ENCODE assay signal across 8 cellular contexts in the genomic region with DNA sequence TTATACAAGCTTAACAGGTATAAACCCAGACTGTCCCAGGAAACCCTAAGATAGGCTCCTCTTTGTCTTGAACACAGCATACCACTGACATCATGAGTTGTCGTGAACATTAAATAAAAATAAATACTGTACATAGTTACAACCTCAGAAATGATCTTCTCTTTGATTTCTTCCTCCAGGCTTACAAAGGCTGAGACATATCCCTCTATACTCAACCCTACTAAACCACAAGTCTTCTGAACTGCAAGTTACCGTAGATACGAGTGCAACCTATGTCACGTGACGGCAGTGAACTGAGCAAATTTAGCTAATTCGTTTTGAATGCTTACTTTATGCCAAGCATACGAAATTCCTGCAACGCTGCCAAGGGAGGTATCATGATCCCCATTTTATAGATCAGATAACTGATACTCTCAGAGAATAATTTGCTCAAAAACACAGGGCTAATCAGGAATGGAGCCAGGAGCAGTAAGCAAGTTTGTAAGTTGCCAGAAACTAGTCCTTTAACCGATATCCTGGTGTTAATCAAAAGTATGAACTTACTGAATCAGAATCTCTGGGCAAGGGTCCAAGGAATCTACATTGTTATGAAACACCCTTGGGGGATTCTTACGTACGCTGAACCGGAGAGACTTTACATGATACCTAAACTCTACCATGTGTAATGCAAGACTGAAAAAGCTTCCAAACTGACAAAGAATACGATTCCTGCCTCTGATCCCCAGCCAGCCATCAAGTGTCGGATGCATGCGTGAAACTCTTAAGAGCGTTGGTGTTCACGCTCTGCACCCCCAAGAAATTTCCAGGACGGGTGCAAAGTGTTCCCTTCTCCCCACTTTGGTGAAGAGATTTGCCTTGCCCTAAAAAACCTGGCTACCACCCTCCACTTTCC.
A peak's percentile ranks its signal among the peaks of the same experiment; 100 is the strongest.
DNase-seq lines count a peak whose midpoint lies in the region; ATAC-seq and TF ChIP-seq lines count a peak whose summit lies in the region.

No MANE protein-coding gene starts in this region.

- H3K4me1 Mint-ChIP-seq in activated CD8-positive, alpha-beta memory T cell treated with anti-CD3 and anti-CD28 coated beads, Interleukin-2, amount 10 ng/mL, durations not matched to agents 7 days and 5 days, result peaks cover 94% of the 10 kb centered on the region
- H3K4me1 Mint-ChIP-seq in activated CD4-positive, alpha-beta memory T cell treated with anti-CD3 and anti-CD28 coated beads for 36 hours (ENCODE audit: low read depth), result peaks cover 95% of the 10 kb centered on the region

- TF ChIP-seq POLR2A in vagina (IDR thresholded peaks at IDR 0.05), result no peak

- CTCF ChIA-PET in activated CD8-positive, alpha-beta memory T cell treated with anti-CD3 and anti-CD28 coated beads, Interleukin-2, amount 10 ng/mL, durations not matched to agents 7 days and 5 days (lab: Charles Lee), result interaction anchor here (1.0 to 1.6 kb wide), 3 partner anchors 8 to 85 kb away, joined by 3 to 5 read pairs (median 5); no protein-coding TSS in a partner anchor
- CTCF ChIA-PET in activated CD4-positive, alpha-beta memory T cell treated with anti-CD3 and anti-CD28 coated beads for 36 hours (lab: Charles Lee), result no interaction called here

- H3K9me3 ChIP-seq in vagina, result no peaks in the 10 kb centered on the region

- H3K4me3 Mint-ChIP-seq in activated CD8-positive, alpha-beta memory T cell treated with anti-CD3 and anti-CD28 coated beads, Interleukin-2, amount 10 ng/mL, durations not matched to agents 7 days and 5 days, result no peak overlapping the region
- peak overlapping the region; percentile 48 for H3K4me3 Mint-ChIP-seq in activated CD4-positive, alpha-beta memory T cell treated with anti-CD3 and anti-CD28 coated beads for 36 hours

- H3K27me3 Mint-ChIP-seq in activated CD8-positive, alpha-beta memory T cell treated with anti-CD3 and anti-CD28 coated beads, Interleukin-2, amount 10 ng/mL, durations not matched to agents 7 days and 5 days, result no peaks in the 10 kb centered on the region
- H3K27me3 Mint-ChIP-seq in activated CD4-positive, alpha-beta memory T cell treated with anti-CD3 and anti-CD28 coated beads for 36 hours, result no peaks in the 10 kb centered on the region

- H3K4me3 ChIP-seq in vagina, result no peak overlapping the region

- H3K36me3 Mint-ChIP-seq in activated CD8-positive, alpha-beta memory T cell treated with anti-CD3 and anti-CD28 coated beads, Interleukin-2, amount 10 ng/mL, durations not matched to agents 7 days and 5 days, result peaks cover 21% of the 10 kb centered on the region
- H3K36me3 Mint-ChIP-seq in activated CD4-positive, alpha-beta memory T cell treated with anti-CD3 and anti-CD28 coated beads for 36 hours, result no peaks in the 10 kb centered on the region

- peak; percentile 72 for ATAC-seq in activated CD8-positive, alpha-beta memory T cell treated with anti-CD3 and anti-CD28 coated beads, Interleukin-2, amount 10 ng/mL, durations not matched to agents 7 days and 5 days
- no peak for ATAC-seq in HG02571 (IDR thresholded peaks at IDR 0.05; ENCODE audit: unreplicated experiment)
- no peak for ATAC-seq in Right ventricle myocardium inferior

- no peak for TF ChIP-seq CTCF in vagina (IDR thresholded peaks at IDR 0.05)

- H3K4me1 ChIP-seq in vagina, result peaks cover 80% of the 10 kb centered on the region

- POLR2A ChIA-PET in activated CD4-positive, alpha-beta memory T cell treated with anti-CD3 and anti-CD28 coated beads for 36 hours (lab: Charles Lee), result interaction anchor here (0.8 to 1.4 kb wide), 2 partner anchors 18 to 52 kb away, joined by 3 to 5 read pairs; no protein-coding TSS in a partner anchor

- no peaks in the 10 kb centered on the region for H3K27me3 ChIP-seq in vagina

- peak; percentile 79 for DNase-seq in activated CD8-positive, alpha-beta memory T cell treated with anti-CD3 and anti-CD28 coated beads, Interleukin-2, amount 10 ng/mL, durations not matched to agents 7 days and 5 days
- no peak for DNase-seq in activated CD8-positive, alpha-beta memory T cell treated with anti-CD3 and anti-CD28 coated beads, Interleukin-2, amount 50 U/mL, for 48 hours
- DNase-seq in activated CD4-positive, alpha-beta memory T cell treated with anti-CD3 and anti-CD28 coated beads for 36 hours, result peak; percentile 72
- DNase-seq in fibroblast of the conjunctiva (ENCODE audit: low read depth), result peak; percentile 96
- peak; percentile 80 for DNase-seq in stromal cell of bone marrow (ENCODE audit: low read depth)
- no peak for DNase-seq in vagina (ENCODE audit: extremely low spot score in 2 of 2)
- no peak for DNase-seq in Right ventricle myocardium inferior (ENCODE audit: missing footprints)

- no peaks in the 10 kb centered on the region for H3K36me3 ChIP-seq in vagina

- H3K27ac Mint-ChIP-seq in activated CD8-positive, alpha-beta memory T cell treated with anti-CD3 and anti-CD28 coated beads, Interleukin-2, amount 10 ng/mL, durations not matched to agents 7 days and 5 days, result peak overlapping the region; percentile 76
- peak overlapping the region; percentile 83 for H3K27ac Mint-ChIP-seq in activated CD4-positive, alpha-beta memory T cell treated with anti-CD3 and anti-CD28 coated beads for 36 hours

- intact Hi-C loops in activated CD4-positive, alpha-beta memory T cell treated with anti-CD3 and anti-CD28 coated beads for 36 hours (cut with micrococcal nuclease), result loop anchor here (2.0 to 10.0 kb wide), 3 partner anchors 52 to 150 kb away; no protein-coding TSS in a partner anchor
- intact Hi-C loops in vagina (cut with DNase I), result no loop called here
- intact Hi-C loops in Right ventricle myocardium inferior (cut with DNase I), result no loop called here

- H3K9me3 Mint-ChIP-seq in activated CD8-positive, alpha-beta memory T cell treated with anti-CD3 and anti-CD28 coated beads, Interleukin-2, amount 10 ng/mL, durations not matched to agents 7 days and 5 days (ENCODE audit: low read depth), result no peaks in the 10 kb centered on the region
- H3K9me3 Mint-ChIP-seq in activated CD4-positive, alpha-beta memory T cell treated with anti-CD3 and anti-CD28 coated beads for 36 hours, result no peaks in the 10 kb centered on the region

- H3K27ac ChIP-seq in vagina, result no peak overlapping the region

Comparison
In these comparisons a context has a peak if more than half of its experiments do, and no peak if none do; other contexts are left out.
1. DNase-seq: peak in activated CD8-positive, alpha-beta memory T cell treated with anti-CD3 and anti-CD28 coated beads, Interleukin-2, amount 10 ng/mL, durations not matched to agents 7 days and 5 days (single experiment), activated CD4-positive, alpha-beta memory T cell treated with anti-CD3 and anti-CD28 coated beads for 36 hours (single experiment), fibroblast of the conjunctiva (single experiment) and stromal cell of bone marrow (single experiment); none in activated CD8-positive, alpha-beta memory T cell treated with anti-CD3 and anti-CD28 coated beads, Interleukin-2, amount 50 U/mL, for 48 hours (single experiment), vagina (0 of 2) and Right ventricle myocardium inferior (single experiment).